ENCODE assay signal across 8 cellular contexts in genomic region chr7:131188367-131189339, GRCh38.
DNase-seq lines count a peak whose midpoint lies in the region; ATAC-seq and TF ChIP-seq lines count a peak whose summit lies in the region.

No MANE protein-coding gene starts in this region.

- no peak overlapping the region for H2BK5ac ChIP-seq in mesendoderm (ENCODE audit: low read length)

- H3K4me3 ChIP-seq in heart right ventricle: no peak overlapping the region
- no peak overlapping the region for H3K4me3 ChIP-seq in mesendoderm (ENCODE audit: low read length)
- no peak overlapping the region for H3K4me3 ChIP-seq in OCI-LY7 (ENCODE audit: low read depth, low read length, poor library complexity, severe bottlenecking)

- H3K79me2 ChIP-seq in mesendoderm (ENCODE audit: control insufficient read depth, insufficient read depth, low read length): no peaks in the 10 kb centered on the region
- no peaks in the 10 kb centered on the region for H3K79me2 ChIP-seq in OCI-LY7 (ENCODE audit: insufficient read depth, low read depth, low read length)

- H3K27ac Mint-ChIP-seq in activated naive CD8-positive, alpha-beta T cell treated with anti-CD3 and anti-CD28 coated beads for 36 hours: peak overlapping the region; percentile 93
- H3K27ac Mint-ChIP-seq in stimulated activated naive CD8-positive, alpha-beta T cell treated with anti-CD3 and anti-CD28 coated beads, Interleukin-15, amount 100 ng/mL, for 72 hours: peak overlapping the region; percentile 92 to 93

- CTCF ChIA-PET in OCI-LY7 (lab: Charles Lee; ENCODE audit: unreplicated experiment): no interaction called here

- H3K79me1 ChIP-seq in mesendoderm (ENCODE audit: low read length): no peaks in the 10 kb centered on the region

- H3K4me2 ChIP-seq in mesendoderm (ENCODE audit: low read length) (no peak overlapping the region), OCI-LY7 (ENCODE audit: low read length) (no peak overlapping the region)

- no peak overlapping the region for H4K8ac ChIP-seq in mesendoderm (ENCODE audit: low read depth, low read length)

- H2AK5ac ChIP-seq in mesendoderm (ENCODE audit: low read length): no peak overlapping the region

- H2BK15ac ChIP-seq in mesendoderm (replicated peaks; ENCODE audit: low read depth): peak overlapping the region; percentile 64

- POLR2A ChIA-PET in OCI-LY7 (lab: Charles Lee): interaction anchor here (0.6 to 1.0 kb wide), 4 partner anchors 14 to 66 kb away, joined by 3 to 5 read pairs (median 4); no protein-coding TSS in a partner anchor

- H3K4ac ChIP-seq in mesendoderm (ENCODE audit: low read depth, low read length): no peak overlapping the region

- no peaks in the 10 kb centered on the region for H3K27me3 Mint-ChIP-seq in activated naive CD8-positive, alpha-beta T cell treated with anti-CD3 and anti-CD28 coated beads for 36 hours
- no peaks in the 10 kb centered on the region for H3K27me3 Mint-ChIP-seq in stimulated activated naive CD8-positive, alpha-beta T cell treated with anti-CD3 and anti-CD28 coated beads, Interleukin-15, amount 100 ng/mL, for 72 hours

- WGBS in heart right ventricle, 2 donors: 82 to 84% methylated on average over 8 of the region's 8 CpGs
- no CpG with 5 or more reads among the region's 8 CpGs for WGBS in mesendoderm (ENCODE audit: extremely low coverage, insufficient coverage, low lambda C conversion rate)

- no peak overlapping the region for H2AFZ ChIP-seq in OCI-LY7 (ENCODE audit: low read length)

- no peak overlapping the region for H3K56ac ChIP-seq in mesendoderm (ENCODE audit: low read length)

- no peak overlapping the region for H3K9ac ChIP-seq in mesendoderm (ENCODE audit: low read length)

- peaks cover 5% of the 10 kb centered on the region for H3K36me3 Mint-ChIP-seq in activated naive CD8-positive, alpha-beta T cell treated with anti-CD3 and anti-CD28 coated beads for 36 hours

- H3K9me2 ChIP-seq in OCI-LY7 (ENCODE audit: insufficient read depth, low read length): no peaks in the 10 kb centered on the region

- H3K4me3 Mint-ChIP-seq in activated naive CD8-positive, alpha-beta T cell treated with anti-CD3 and anti-CD28 coated beads for 36 hours: peak overlapping the region; percentile 35
- H3K4me3 Mint-ChIP-seq in stimulated activated naive CD8-positive, alpha-beta T cell treated with anti-CD3 and anti-CD28 coated beads, Interleukin-15, amount 100 ng/mL, for 72 hours: peak overlapping the region; percentile 41 to 64

- H3K23ac ChIP-seq in mesendoderm (ENCODE audit: low read length): no peak overlapping the region

- intact Hi-C loops in heart right ventricle (cut with DNase I): loop anchor here in 3 of 10 donors (5.0 to 10.0 kb wide), 3 partner anchors 74 to 114 kb away; no protein-coding TSS in a partner anchor
- intact Hi-C loops in Right ventricle myocardium inferior (cut with DNase I): loop anchor here (5.0 kb wide), 1 partner anchor 114 kb away; no protein-coding TSS in a partner anchor
- intact Hi-C loops in OCI-LY7 (cut with micrococcal nuclease; ENCODE audit: unreplicated experiment): no loop called here

- H3K27me3 ChIP-seq in heart right ventricle (no peaks in the 10 kb centered on the region), mesendoderm (ENCODE audit: insufficient read depth, low read length, poor library complexity) (no peaks in the 10 kb centered on the region)

- H3K4me1 Mint-ChIP-seq in activated naive CD8-positive, alpha-beta T cell treated with anti-CD3 and anti-CD28 coated beads for 36 hours: peaks cover 50% of the 10 kb centered on the region
- H3K4me1 Mint-ChIP-seq in stimulated activated naive CD8-positive, alpha-beta T cell treated with anti-CD3 and anti-CD28 coated beads, Interleukin-15, amount 100 ng/mL, for 72 hours: peaks cover 60% of the 10 kb centered on the region

- H3K27ac ChIP-seq in heart right ventricle (peak overlapping the region in 1 of 10 donors; percentile 78), mesendoderm (ENCODE audit: low read depth, low read length) (no peak overlapping the region), OCI-LY7 (ENCODE audit: low read depth, low read length, poor library complexity, severe bottlenecking) (no peak overlapping the region)

- no peak overlapping the region for H2BK120ac ChIP-seq in mesendoderm (ENCODE audit: low read depth, low read length)

- DNase-seq in heart right ventricle (no peak), Right ventricle myocardium inferior (ENCODE audit: missing footprints) (no peak), mesendoderm (no peak), OCI-LY7 (ENCODE audit: low spot score) (no peak)
- DNase-seq in activated naive CD8-positive, alpha-beta T cell treated with anti-CD3 and anti-CD28 coated beads for 36 hours: peak; percentile 49
- peak; percentile 50 to 67 for DNase-seq in stimulated activated naive CD8-positive, alpha-beta T cell treated with anti-CD3 and anti-CD28 coated beads, Interleukin-15, amount 100 ng/mL, for 72 hours

- peak in 5 of 8 donors; percentile 17 to 54 (median 49) for ATAC-seq in heart right ventricle
- no peak for ATAC-seq in Right ventricle myocardium inferior
- ATAC-seq in HG03095 (IDR thresholded peaks at IDR 0.05; ENCODE audit: unreplicated experiment): peak; percentile 72
- ATAC-seq in SK-N-SH treated with all-trans-retinoic acid at 6 μM for 48 hours: peak; percentile 91
- ATAC-seq in stimulated activated naive CD8-positive, alpha-beta T cell treated with anti-CD3 and anti-CD28 coated beads, Interleukin-15, amount 100 ng/mL, for 72 hours: peak; percentile 91

- H3K18ac ChIP-seq in mesendoderm (ENCODE audit: low read length): no peak overlapping the region

- H4K20me1 ChIP-seq in OCI-LY7 (ENCODE audit: insufficient read depth, low read length): no peaks in the 10 kb centered on the region

- no peak overlapping the region for H4K5ac ChIP-seq in mesendoderm (ENCODE audit: low read length)

- peaks cover 5% of the 10 kb centered on the region for H3K9me3 Mint-ChIP-seq in activated naive CD8-positive, alpha-beta T cell treated with anti-CD3 and anti-CD28 coated beads for 36 hours
- peaks cover 0 to 4% of the 10 kb centered on the region in 2 donors for H3K9me3 Mint-ChIP-seq in stimulated activated naive CD8-positive, alpha-beta T cell treated with anti-CD3 and anti-CD28 coated beads, Interleukin-15, amount 100 ng/mL, for 72 hours

- H3K4me1 ChIP-seq in heart right ventricle (peaks cover 0 to 38% (median 0%) of the 10 kb centered on the region in 9 donors), mesendoderm (ENCODE audit: control insufficient read depth, low read depth, low read length) (peaks cover 8% of the 10 kb centered on the region), OCI-LY7 (ENCODE audit: insufficient read depth, low read length, poor library complexity, severe bottlenecking) (peaks cover 6% of the 10 kb centered on the region)

- no TSS peak for BruUV-seq in OCI-LY7 (replicated peaks; lab: Mats Ljungman, UMichigan)

- H3K9me3 ChIP-seq in heart right ventricle: no peaks in the 10 kb centered on the region
- H3K9me3 ChIP-seq in OCI-LY7 (ENCODE audit: low read length): no peaks in the 10 kb centered on the region

- H3K36me3 ChIP-seq in heart right ventricle (no peaks in the 10 kb centered on the region), mesendoderm (ENCODE audit: control insufficient read depth, insufficient read depth, low read length) (no peaks in the 10 kb centered on the region), OCI-LY7 (ENCODE audit: insufficient read depth, low read length) (no peaks in the 10 kb centered on the region)

- TF ChIP-seq CTCF in heart right ventricle (IDR thresholded peaks at IDR 0.05): no peak
- no peak for TF ChIP-seq CTCF in OCI-LY7 (conservative IDR thresholded peaks at IDR 0.05; ENCODE audit: low read length)

TF ChIP-seq in SK-N-SH treated with all-trans-retinoic acid at 6 μM for 48 hours, 23 proteins besides CTCF, POLR2A, EP300 and RAD21 (continues in another document):
- TF ChIP-seq ZNF8 (CRISPR knock-in tag; IDR thresholded peaks at IDR 0.05): no peak
- no peak; the same call in 1 of the 2 replicates for TF ChIP-seq POU6F1 (CRISPR knock-in tag; IDR thresholded peaks at IDR 0.05; ENCODE audit: borderline replicate concordance, low read depth)
- TF ChIP-seq ZNF565 (CRISPR knock-in tag; conservative IDR thresholded peaks at IDR 0.05; ENCODE audit: low read depth): no peak
- no peak for TF ChIP-seq RARB (CRISPR knock-in tag; IDR thresholded peaks at IDR 0.05)
- no peak for TF ChIP-seq ESRRG (CRISPR knock-in tag; IDR thresholded peaks at IDR 0.05)
- TF ChIP-seq SNAI2 (CRISPR knock-in tag; IDR thresholded peaks at IDR 0.05): no peak
- peak; percentile 79; the same call in 1 of the 2 replicates for TF ChIP-seq OSR1 (CRISPR knock-in tag; IDR thresholded peaks at IDR 0.05)
- no peak for TF ChIP-seq ZNF70 (CRISPR knock-in tag; IDR thresholded peaks at IDR 0.05)
- TF ChIP-seq ISL1 (CRISPR knock-in tag; IDR thresholded peaks at IDR 0.05): no peak

Comparison
In these comparisons a context has a peak if more than half of its experiments do, and no peak if none do; other contexts are left out.
1. DNase-seq: peak in activated naive CD8-positive, alpha-beta T cell treated with anti-CD3 and anti-CD28 coated beads for 36 hours (single experiment) and stimulated activated naive CD8-positive, alpha-beta T cell treated with anti-CD3 and anti-CD28 coated beads, Interleukin-15, amount 100 ng/mL, for 72 hours (2 of 2); none in heart right ventricle (0 of 2), Right ventricle myocardium inferior (single experiment), mesendoderm (single experiment) and OCI-LY7 (single experiment).